Comparison of ENCODE assay signal across 11 cellular contexts in genomic region chr13:97274782-97275252, GRCh38. TPM values are rescaled to one million over a fixed set of nuclear protein-coding genes. Genes with fewer than 3 reads are reported as not detected.
DNase-seq lines count a peak whose midpoint lies in the region; ATAC-seq and TF ChIP-seq lines count a peak whose summit lies in the region.
"Had no signal": no experiment of that assay in that cellular context is flagged by ENCODE, and none has a peak within 500 bp of the region (broad histone marks: within the 10 kb centered on the region; RNA-seq: fewer than 3 reads in every experiment).

No MANE protein-coding gene starts in this region.

- H3K9me3 ChIP-seq in HEK293 (ENCODE audit: control insufficient read depth, insufficient read depth, low read depth, low read length) (no peaks in the 10 kb centered on the region), adipocyte (ENCODE audit: control insufficient read depth, low read length) (no peaks in the 10 kb centered on the region), smooth muscle cell (replicated peaks; ENCODE audit: low read depth) (no peaks in the 10 kb centered on the region), MG63 (no peaks in the 10 kb centered on the region)

- peaks cover 45 to 81% of the 10 kb centered on the region in 2 donors for H3K4me1 Mint-ChIP-seq in immature natural killer cell

- no peaks in the 10 kb centered on the region for H3K27me3 ChIP-seq in adipocyte (replicated peaks; ENCODE audit: control insufficient read depth, insufficient read depth, low read length)
- no peaks in the 10 kb centered on the region for H3K27me3 ChIP-seq in smooth muscle cell (ENCODE audit: low read depth)
- H3K27me3 ChIP-seq in MG63, result no peaks in the 10 kb centered on the region

- H3K4me3 Mint-ChIP-seq in immature natural killer cell, result no peak overlapping the region

- H3F3A ChIP-seq in smooth muscle cell (ENCODE audit: low read depth), result peaks cover 21% of the 10 kb centered on the region

- H3K27ac ChIP-seq in HEK293 (ENCODE audit: extremely low read depth, low read depth, low read length), result no peak overlapping the region
- peak overlapping the region; percentile 98 for H3K27ac ChIP-seq in smooth muscle cell (ENCODE audit: low read depth)

- CTCF ChIA-PET in HEK293 (lab: Yijun Ruan, JAX), result no interaction called here

- WGBS in smooth muscle cell (ENCODE audit: low lambda C conversion rate), result 0% methylated on average over 3 of the region's 3 CpGs

- no peak overlapping the region for H3K4me3 ChIP-seq in HEK293 (ENCODE audit: low read depth, low read length)
- peak overlapping the region; percentile 60 for H3K4me3 ChIP-seq in adipocyte (ENCODE audit: low read length)
- peak overlapping the region; percentile 2 for H3K4me3 ChIP-seq in smooth muscle cell
- no peak overlapping the region for H3K4me3 ChIP-seq in MG63
- H3K4me3 ChIP-seq: lung had no signal

- TF ChIP-seq CTCF in HEK293 (tag by site-specific recombination; IDR thresholded peaks at IDR 0.05) (no peak), smooth muscle cell (IDR thresholded peaks at IDR 0.05; ENCODE audit: borderline replicate concordance, insufficient read depth, poor library complexity, severe bottlenecking) (no peak)

- peaks cover 66% of the 10 kb centered on the region for H4K20me1 ChIP-seq in smooth muscle cell (ENCODE audit: low read depth)

- peak; percentile 81 for DNase-seq in adipocyte (ENCODE audit: low read depth)
- peak; percentile 84 for DNase-seq in iris pigment epithelial cell (ENCODE audit: low read depth)
- DNase-seq in smooth muscle cell (lab: John Stamatoyannopoulos, UW; ENCODE audit: unreplicated experiment), result no peak
- no peak for DNase-seq in immature natural killer cell
- DNase-seq in MG63, result no peak
- DNase-seq in activated naive CD4-positive, alpha-beta T cell (lab: John Stamatoyannopoulos, UW), result no peak
- DNase-seq: NCI-H1417; stimulated activated CD4-positive, alpha-beta T cell treated with anti-CD3 and anti-CD28 coated beads, Interleukin-4, amount 100 ng/mL, for 4 hours had no signal

- H3K27ac Mint-ChIP-seq in immature natural killer cell, result peak overlapping the region in 2 of 6 donors; percentile 0 to 4

- H3K4me1 ChIP-seq in HEK293 (ENCODE audit: control insufficient read depth, insufficient read depth, low read length), result peaks cover 4% of the 10 kb centered on the region; the same call in 1 of the 2 replicates
- H3K4me1 ChIP-seq in adipocyte (ENCODE audit: control insufficient read depth, insufficient read depth, low read length), result peaks cover 70% of the 10 kb centered on the region
- peaks cover 8% of the 10 kb centered on the region for H3K4me1 ChIP-seq in smooth muscle cell (ENCODE audit: low read depth)

- no peaks in the 10 kb centered on the region for H3K9me3 Mint-ChIP-seq in immature natural killer cell

- H3K79me2 ChIP-seq in smooth muscle cell (ENCODE audit: low read depth), result peaks cover 80% of the 10 kb centered on the region

- H2AFZ ChIP-seq in smooth muscle cell (ENCODE audit: low read depth), result no peak overlapping the region

- H3K36me3 ChIP-seq in HEK293 (ENCODE audit: control insufficient read depth in 2 of 2, insufficient read depth in 1 of 2, low read length in 2 of 2) (peaks cover 0 to 8% of the 10 kb centered on the region in 2 experiments; a peak in 1 of 3 replicates), adipocyte (ENCODE audit: control insufficient read depth, insufficient read depth, low read length, severe bottlenecking) (peaks cover 18% of the 10 kb centered on the region), smooth muscle cell (ENCODE audit: low read depth) (no peaks in the 10 kb centered on the region), MG63 (peaks cover 40% of the 10 kb centered on the region)

- POLR2A ChIA-PET in HEK293 (lab: Yijun Ruan, JAX), result no interaction called here

- no peaks in the 10 kb centered on the region for H3K27me3 Mint-ChIP-seq in immature natural killer cell (ENCODE audit: low read depth in 3 of 3)

- ATAC-seq in GM18502 (IDR thresholded peaks at IDR 0.05; ENCODE audit: poor library complexity, unreplicated experiment), result no peak

- peaks cover 14 to 20% (median 16%) of the 10 kb centered on the region in 3 donors for H3K36me3 Mint-ChIP-seq in immature natural killer cell

- H3K9ac ChIP-seq in adipocyte (ENCODE audit: low read length) (peak overlapping the region; percentile 32), smooth muscle cell (ENCODE audit: low read depth) (peak overlapping the region; percentile 83)

- peak overlapping the region; percentile 74 for H3K4me2 ChIP-seq in smooth muscle cell

TF ChIP-seq in HEK293, 187 proteins besides CTCF, POLR2A, EP300 and RAD21:
- TF ChIP-seq KLF16 (tag by site-specific recombination; IDR thresholded peaks at IDR 0.05) (no peak), ZNF140 (tag by site-specific recombination; IDR thresholded peaks at IDR 0.05) (no peak), ZNF132 (tag by site-specific recombination; IDR thresholded peaks at IDR 0.05; ENCODE audit: borderline replicate concordance) (no peak), ZNF626 (tag by site-specific recombination; IDR thresholded peaks at IDR 0.05) (no peak), TRIM28 (IDR thresholded peaks at IDR 0.05; ENCODE audit: borderline replicate concordance, low read length) (no peak), ZNF175 (tag by site-specific recombination; IDR thresholded peaks at IDR 0.05) (no peak), ZNF530 (tag by site-specific recombination; IDR thresholded peaks at IDR 0.05; ENCODE audit: low read depth) (no peak), ZNF664 (tag by site-specific recombination; IDR thresholded peaks at IDR 0.05) (peak; percentile 83), SETDB1 (IDR thresholded peaks at IDR 0.05; ENCODE audit: insufficient read length, low read length) (no peak), ZNF621 (tag by site-specific recombination; IDR thresholded peaks at IDR 0.05) (no peak), ZNF404 (tag by site-specific recombination; IDR thresholded peaks at IDR 0.05) (no peak), ZNF514 (tag by site-specific recombination; IDR thresholded peaks at IDR 0.05) (no peak), ZNF670 (tag by site-specific recombination; IDR thresholded peaks at IDR 0.05; ENCODE audit: low read depth) (no peak), ZBTB20 (tag by site-specific recombination; IDR thresholded peaks at IDR 0.05) (no peak), ZNF211 (tag by site-specific recombination; IDR thresholded peaks at IDR 0.05; ENCODE audit: low read depth) (no peak)
- TF ChIP-seq, protein P1, sequence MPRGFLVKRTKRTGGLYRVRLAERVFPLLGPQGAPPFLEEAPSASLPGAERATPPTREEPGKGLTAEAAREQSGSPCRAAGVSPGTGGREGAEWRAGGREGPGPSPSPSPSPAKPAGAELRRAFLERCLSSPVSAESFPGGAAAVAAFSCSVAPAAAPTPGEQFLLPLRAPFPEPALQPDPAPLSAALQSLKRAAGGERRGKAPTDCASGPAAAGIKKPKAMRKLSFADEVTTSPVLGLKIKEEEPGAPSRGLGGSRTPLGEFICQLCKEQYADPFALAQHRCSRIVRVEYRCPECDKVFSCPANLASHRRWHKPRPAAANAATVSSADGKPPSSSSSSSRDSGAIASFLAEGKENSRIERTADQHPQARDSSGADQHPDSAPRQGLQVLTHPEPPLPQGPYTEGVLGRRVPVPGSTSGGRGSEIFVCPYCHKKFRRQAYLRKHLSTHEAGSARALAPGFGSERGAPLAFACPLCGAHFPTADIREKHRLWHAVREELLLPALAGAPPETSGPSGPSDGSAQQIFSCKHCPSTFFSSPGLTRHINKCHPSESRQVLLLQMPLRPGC (tag by site-specific recombination; IDR thresholded peaks at IDR 0.05), result no peak
- TF ChIP-seq, protein P2, sequence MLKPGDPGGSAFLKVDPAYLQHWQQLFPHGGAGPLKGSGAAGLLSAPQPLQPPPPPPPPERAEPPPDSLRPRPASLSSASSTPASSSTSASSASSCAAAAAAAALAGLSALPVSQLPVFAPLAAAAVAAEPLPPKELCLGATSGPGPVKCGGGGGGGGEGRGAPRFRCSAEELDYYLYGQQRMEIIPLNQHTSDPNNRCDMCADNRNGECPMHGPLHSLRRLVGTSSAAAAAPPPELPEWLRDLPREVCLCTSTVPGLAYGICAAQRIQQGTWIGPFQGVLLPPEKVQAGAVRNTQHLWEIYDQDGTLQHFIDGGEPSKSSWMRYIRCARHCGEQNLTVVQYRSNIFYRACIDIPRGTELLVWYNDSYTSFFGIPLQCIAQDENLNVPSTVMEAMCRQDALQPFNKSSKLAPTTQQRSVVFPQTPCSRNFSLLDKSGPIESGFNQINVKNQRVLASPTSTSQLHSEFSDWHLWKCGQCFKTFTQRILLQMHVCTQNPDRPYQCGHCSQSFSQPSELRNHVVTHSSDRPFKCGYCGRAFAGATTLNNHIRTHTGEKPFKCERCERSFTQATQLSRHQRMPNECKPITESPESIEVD (tag by site-specific recombination; IDR thresholded peaks at IDR 0.05), result peak; percentile 24; the same call in 1 of the 2 replicates
- TF ChIP-seq, protein P3, sequence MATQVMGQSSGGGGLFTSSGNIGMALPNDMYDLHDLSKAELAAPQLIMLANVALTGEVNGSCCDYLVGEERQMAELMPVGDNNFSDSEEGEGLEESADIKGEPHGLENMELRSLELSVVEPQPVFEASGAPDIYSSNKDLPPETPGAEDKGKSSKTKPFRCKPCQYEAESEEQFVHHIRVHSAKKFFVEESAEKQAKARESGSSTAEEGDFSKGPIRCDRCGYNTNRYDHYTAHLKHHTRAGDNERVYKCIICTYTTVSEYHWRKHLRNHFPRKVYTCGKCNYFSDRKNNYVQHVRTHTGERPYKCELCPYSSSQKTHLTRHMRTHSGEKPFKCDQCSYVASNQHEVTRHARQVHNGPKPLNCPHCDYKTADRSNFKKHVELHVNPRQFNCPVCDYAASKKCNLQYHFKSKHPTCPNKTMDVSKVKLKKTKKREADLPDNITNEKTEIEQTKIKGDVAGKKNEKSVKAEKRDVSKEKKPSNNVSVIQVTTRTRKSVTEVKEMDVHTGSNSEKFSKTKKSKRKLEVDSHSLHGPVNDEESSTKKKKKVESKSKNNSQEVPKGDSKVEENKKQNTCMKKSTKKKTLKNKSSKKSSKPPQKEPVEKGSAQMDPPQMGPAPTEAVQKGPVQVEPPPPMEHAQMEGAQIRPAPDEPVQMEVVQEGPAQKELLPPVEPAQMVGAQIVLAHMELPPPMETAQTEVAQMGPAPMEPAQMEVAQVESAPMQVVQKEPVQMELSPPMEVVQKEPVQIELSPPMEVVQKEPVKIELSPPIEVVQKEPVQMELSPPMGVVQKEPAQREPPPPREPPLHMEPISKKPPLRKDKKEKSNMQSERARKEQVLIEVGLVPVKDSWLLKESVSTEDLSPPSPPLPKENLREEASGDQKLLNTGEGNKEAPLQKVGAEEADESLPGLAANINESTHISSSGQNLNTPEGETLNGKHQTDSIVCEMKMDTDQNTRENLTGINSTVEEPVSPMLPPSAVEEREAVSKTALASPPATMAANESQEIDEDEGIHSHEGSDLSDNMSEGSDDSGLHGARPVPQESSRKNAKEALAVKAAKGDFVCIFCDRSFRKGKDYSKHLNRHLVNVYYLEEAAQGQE (tag by site-specific recombination; IDR thresholded peaks at IDR 0.05), result no peak
TF ChIP-seq in HEK293: peak in this region for 2.

RNA-seq across cellular contexts. Expression of gene MBNL2, which starts 52.7 kb away (rescaled TPM):
- total RNA-seq in smooth muscle cell, result 120 and 147 TPM in 2 replicates
- polyA plus RNA-seq in smooth muscle cell, result 33.7 and 34.9 TPM in 2 replicates
- polyA plus RNA-seq in immature natural killer cell, result 10 to 100 TPM; 11.7 to 19.4 (median 18.6) TPM
- 28.6 and 37.7 TPM in 2 replicates for total RNA-seq in MG63 (2014; rRNA removed; shearing (Covaris generic); ENCODE audit: low replicate concordance)

Comparison
In these comparisons a context has a peak if more than half of its experiments do, and no peak if none do; other contexts are left out.
1. H3K4me3 ChIP-seq: peak in adipocyte (single experiment) and smooth muscle cell (single experiment); none in HEK293 (single experiment) and MG63 (single experiment).
2. DNase-seq: peak in adipocyte (single experiment) and iris pigment epithelial cell (single experiment); none in smooth muscle cell (single experiment), immature natural killer cell (0 of 3), MG63 (single experiment) and activated naive CD4-positive, alpha-beta T cell (0 of 4).